8 cellular contexts compared by ENCODE assay signal in the genomic region with DNA sequence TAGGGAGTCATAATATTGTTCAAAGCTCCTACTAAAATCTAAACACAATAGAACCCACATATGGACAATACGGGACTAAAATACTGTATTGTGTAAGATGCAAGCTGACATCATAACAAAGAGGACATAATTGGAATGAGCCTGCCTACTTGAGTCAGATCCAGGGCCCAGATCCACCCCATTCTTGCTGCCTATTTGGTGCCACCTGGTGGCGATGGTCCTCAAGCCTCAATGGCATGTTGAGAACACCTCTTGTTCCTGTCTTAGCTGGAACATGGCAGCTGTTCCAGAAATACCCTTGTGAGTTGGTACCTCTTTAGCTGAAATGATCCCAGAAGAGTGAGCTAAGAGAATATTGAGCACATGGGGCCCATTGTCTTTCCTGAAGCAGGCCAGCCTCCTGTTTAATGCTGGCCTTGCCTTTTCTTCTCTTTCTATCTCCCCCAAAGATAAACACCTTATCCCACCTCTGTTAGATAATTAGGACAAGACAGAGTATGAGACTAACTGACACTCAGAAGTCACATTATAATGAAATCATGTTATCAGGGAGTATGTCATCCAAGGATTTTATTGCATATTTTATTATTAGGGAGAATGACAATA.
A peak's percentile ranks its signal among the peaks of the same experiment; 100 is the strongest.
DNase-seq lines count a peak whose midpoint lies in the region; ATAC-seq lines count a peak whose summit lies in the region.

No MANE protein-coding gene starts in this region.

- ATAC-seq in GM19025 (IDR thresholded peaks at IDR 0.05; ENCODE audit: low read depth, unreplicated experiment) (peak; percentile 78), HG03196 (IDR thresholded peaks at IDR 0.05; ENCODE audit: unreplicated experiment) (peak; percentile 66), GM18873 (IDR thresholded peaks at IDR 0.05; ENCODE audit: low FRiP score, unreplicated experiment) (no peak)

- DNase-seq in DMS153 (lab: John Stamatoyannopoulos, UW) (peak; percentile 48), NCI-H2227 treated with DMSO at 0.1 percent for 48 hours (lab: John Stamatoyannopoulos, UW) (peak; percentile 56), iPS DF 6.9 (ENCODE audit: low read depth, low spot score) (peak; percentile 66)
- DNase-seq in activated CD8-positive, alpha-beta memory T cell treated with anti-CD3 and anti-CD28 coated beads, Interleukin-2, amount 50 U/mL, for 48 hours, result peak; percentile 65
- peak; percentile 1 for DNase-seq in stimulated activated CD8-positive, alpha-beta memory T cell treated with anti-CD3 and anti-CD28 coated beads, Interleukin-4, amount 100 ng/mL, for 24 hours (ENCODE audit: low read depth)

- no peaks in the 10 kb centered on the region for H3K9me3 ChIP-seq in iPS DF 6.9 (ENCODE audit: control insufficient read depth, insufficient read depth, low read length)

- no peaks in the 10 kb centered on the region for H3K4me1 ChIP-seq in iPS DF 6.9 (ENCODE audit: control insufficient read depth, insufficient read depth, low read length)

- no peak overlapping the region for H3K4me3 ChIP-seq in iPS DF 6.9 (ENCODE audit: low read length)

- H3K27ac ChIP-seq in iPS DF 6.9 (ENCODE audit: low read length), result no peak overlapping the region

- H3K27me3 ChIP-seq in iPS DF 6.9 (ENCODE audit: control insufficient read depth, insufficient read depth, low read length), result no peaks in the 10 kb centered on the region

- no peaks in the 10 kb centered on the region for H3K36me3 ChIP-seq in iPS DF 6.9 (ENCODE audit: control insufficient read depth, insufficient read depth, low read length)

- whole genome bisulfite sequencing in iPS DF 6.9 (ENCODE audit: insufficient coverage, insufficient read length), result no CpG with 5 or more reads among the region's 2 CpGs

Comparison
In these comparisons a context has a peak if more than half of its experiments do, and no peak if none do; other contexts are left out.
1. DNase-seq: peak in every context shown above with its lines; median percentile 66 in iPS DF 6.9; 65 in activated CD8-positive, alpha-beta memory T cell treated with anti-CD3 and anti-CD28 coated beads, Interleukin-2, amount 50 U/mL, for 48 hours; 56 in NCI-H2227 treated with DMSO at 0.1 percent for 48 hours; 48 in DMS153; 1 in stimulated activated CD8-positive, alpha-beta memory T cell treated with anti-CD3 and anti-CD28 coated beads, Interleukin-4, amount 100 ng/mL, for 24 hours.